In genomic region chr2:131094655-131095281, GRCh38 we compare ENCODE assay signal across 9 cellular contexts. TPM values are rescaled to one million over a fixed set of nuclear protein-coding genes. Genes with fewer than 3 reads are reported as not detected.
A peak's percentile ranks its signal among the peaks of the same experiment; 100 is the strongest.
DNase-seq lines count a peak whose midpoint lies in the region; ATAC-seq lines count a peak whose summit lies in the region.
"Had no signal": no experiment of that assay in that cellular context is flagged by ENCODE, and none has a peak within 500 bp of the region (broad histone marks: within the 10 kb centered on the region; RNA-seq: fewer than 3 reads in every experiment).

No MANE protein-coding gene starts in this region.

- no peaks in the 10 kb centered on the region for H4K20me1 ChIP-seq in GM23248 (ENCODE audit: insufficient read depth)

- H3K27ac ChIP-seq in GM23248 (no peak overlapping the region), mesenchymal stem cell (ENCODE audit: low read length, poor library complexity, severe bottlenecking) (peak overlapping the region; percentile 60)

- peak overlapping the region; percentile 96 for H3K27ac Mint-ChIP-seq in activated T-helper 17 cell treated with anti-CD3 and anti-CD28 coated beads, Interleukin-2, amount 50 U/mL, for 72 hours

- H3K4me1 Mint-ChIP-seq in activated T-helper 17 cell treated with anti-CD3 and anti-CD28 coated beads, Interleukin-2, amount 50 U/mL, for 72 hours, result peaks cover 6% of the 10 kb centered on the region

- no peak overlapping the region for H3K4ac ChIP-seq in mesenchymal stem cell (ENCODE audit: low read depth in 1 of 2, low read length in 2 of 2)

- H2BK12ac ChIP-seq in mesenchymal stem cell (ENCODE audit: low read length in 2 of 2), result no peak overlapping the region

- no peak overlapping the region for H3K23ac ChIP-seq in mesenchymal stem cell (ENCODE audit: low read length in 2 of 2)

- H3K36me3 ChIP-seq in GM23248 (ENCODE audit: low read depth), result no peaks in the 10 kb centered on the region
- peaks cover 0 to 7% of the 10 kb centered on the region in 2 experiments for H3K36me3 ChIP-seq in mesenchymal stem cell (ENCODE audit: control insufficient read depth in 1 of 2, insufficient read depth in 2 of 2, low read depth in 1 of 2, low read length in 2 of 2)

- no peak overlapping the region for H2BK120ac ChIP-seq in mesenchymal stem cell (ENCODE audit: low read depth, low read length)

- no peak overlapping the region for H4K91ac ChIP-seq in mesenchymal stem cell (ENCODE audit: low read length)

- in situ Hi-C loops in GM23248 (cut with MboI), result no loop called here

- no peak overlapping the region for H2BK5ac ChIP-seq in mesenchymal stem cell (ENCODE audit: low read depth, low read length, poor library complexity, severe bottlenecking)

- H3K27me3 ChIP-seq in GM23248 (replicated peaks; ENCODE audit: insufficient read depth) (no peaks in the 10 kb centered on the region), mesenchymal stem cell (ENCODE audit: control insufficient read depth in 1 of 2, insufficient read depth in 1 of 2, low read length in 2 of 2) (no peaks in the 10 kb centered on the region)

- peaks cover 21% of the 10 kb centered on the region for H3K36me3 Mint-ChIP-seq in activated T-helper 17 cell treated with anti-CD3 and anti-CD28 coated beads, Interleukin-2, amount 50 U/mL, for 72 hours (ENCODE audit: low read depth)

- H3K9me2 ChIP-seq in GM23248 (ENCODE audit: insufficient read depth), result no peaks in the 10 kb centered on the region

- H3K79me2 ChIP-seq in GM23248 (ENCODE audit: insufficient read depth), result peaks cover 31% of the 10 kb centered on the region

- H3K9ac ChIP-seq in GM23248, result no peak overlapping the region
- peak overlapping the region; percentile 6 for H3K9ac ChIP-seq in mesenchymal stem cell (ENCODE audit: low read length)

- H3F3A ChIP-seq in GM23248 (ENCODE audit: insufficient read depth), result peaks cover 10% of the 10 kb centered on the region; the same call in 1 of the 2 replicates

- no peaks in the 10 kb centered on the region for H3K27me3 Mint-ChIP-seq in activated T-helper 17 cell treated with anti-CD3 and anti-CD28 coated beads, Interleukin-2, amount 50 U/mL, for 72 hours

- no peaks in the 10 kb centered on the region for H3K9me3 Mint-ChIP-seq in activated T-helper 17 cell treated with anti-CD3 and anti-CD28 coated beads, Interleukin-2, amount 50 U/mL, for 72 hours

- H4K8ac ChIP-seq in mesenchymal stem cell (ENCODE audit: low read length), result no peak overlapping the region

- peak overlapping the region; percentile 88 for H3K4me3 Mint-ChIP-seq in activated T-helper 17 cell treated with anti-CD3 and anti-CD28 coated beads, Interleukin-2, amount 50 U/mL, for 72 hours

- no peak for ATAC-seq in activated T-helper 17 cell treated with anti-CD3 and anti-CD28 coated beads, Interleukin-2, amount 50 U/mL, for 72 hours (replicated peaks)

- no peak overlapping the region for H3K14ac ChIP-seq in mesenchymal stem cell (ENCODE audit: low read length in 2 of 2)

- H3K9me3 ChIP-seq in GM23248 (ENCODE audit: low read depth) (no peaks in the 10 kb centered on the region), mesenchymal stem cell (ENCODE audit: control insufficient read depth, low read length) (no peaks in the 10 kb centered on the region)

- no peak overlapping the region for H2BK15ac ChIP-seq in mesenchymal stem cell (ENCODE audit: low read depth, poor library complexity, severe bottlenecking)

- DNase-seq in COR-L47 (lab: John Stamatoyannopoulos, UW) (peak; percentile 11), GM23248 (peak; percentile 31), mesenchymal stem cell (no peak), SKM-1 (lab: John Stamatoyannopoulos, UW; ENCODE audit: unreplicated experiment) (no peak), dedifferentiated amniotic fluid mesenchymal stem cell (ENCODE audit: extremely low spot score) (no peak), NCI-H187 (lab: John Stamatoyannopoulos, UW) (no peak)
- DNase-seq: effector CD8-positive, alpha-beta T cell; kidney glomerular epithelial cell had no signal

- no peak overlapping the region for H2AK5ac ChIP-seq in mesenchymal stem cell (ENCODE audit: low read length, severe bottlenecking)

- no peak overlapping the region for H3K18ac ChIP-seq in mesenchymal stem cell (ENCODE audit: low read depth in 1 of 2, low read length in 2 of 2)

- H2AFZ ChIP-seq in GM23248, result peak overlapping the region; percentile 98
- no peak overlapping the region for H2AFZ ChIP-seq in mesenchymal stem cell (ENCODE audit: low read depth, low read length)

- 39 to 42% methylated on average over 9 of the region's 9 CpGs for WGBS in GM23248 (ENCODE audit: low coverage in 1 of 2, low lambda C conversion rate in 2 of 2, missing lambda C conversion rate in 2 of 2), 2 experiments
- 88% methylated on average over 6 of the region's 9 CpGs for WGBS in mesenchymal stem cell

- H3K79me1 ChIP-seq in mesenchymal stem cell (replicated peaks; ENCODE audit: low read length, poor library complexity, severe bottlenecking), result no peaks in the 10 kb centered on the region

- H3K4me1 ChIP-seq in GM23248 (ENCODE audit: insufficient read depth), result no peaks in the 10 kb centered on the region; the same call in 1 of the 2 replicates
- H3K4me1 ChIP-seq in mesenchymal stem cell (ENCODE audit: control insufficient read depth, insufficient read depth, low read depth, low read length), result peaks cover 3% of the 10 kb centered on the region

- no peak overlapping the region for H3K4me3 ChIP-seq in GM23248
- H3K4me3 ChIP-seq in mesenchymal stem cell (ENCODE audit: insufficient read depth in 1 of 2, low read depth in 1 of 2, low read length in 2 of 2), result no peak overlapping the region

- no peak overlapping the region for H3K4me2 ChIP-seq in GM23248 (ENCODE audit: unreplicated experiment)
- H3K4me2 ChIP-seq in mesenchymal stem cell (ENCODE audit: low read length, poor library complexity, severe bottlenecking), result no peak overlapping the region

RNA-seq across cellular contexts. Expression of gene FAM168B, which starts 1.5 kb away (rescaled TPM):
- 118 and 125 TPM in 2 replicates for total RNA-seq in GM23248 (2014; rRNA removed; shearing (Covaris generic))
- polyA plus RNA-seq in GM23248 (2016; fragmentation: Nextera tagmentation; extraction: Ambion mirVana), result 47.2 and 47.6 TPM in 2 replicates
- 10 to 100 TPM; 69.2 to 77.1 TPM for total RNA-seq in activated T-helper 17 cell treated with anti-CD3 and anti-CD28 coated beads, Interleukin-2, amount 50 U/mL, for 72 hours
- polyA plus RNA-seq in mesenchymal stem cell (2013, experiment 1 of 2), result 108 TPM
- polyA plus RNA-seq in mesenchymal stem cell (2013, experiment 2 of 2), result 105 TPM

RNA-seq across cellular contexts. Expression of gene PLEKHB2, which starts 10.4 kb away (rescaled TPM):
- 75.8 and 94.7 TPM in 2 replicates for total RNA-seq in GM23248 (2014; rRNA removed; shearing (Covaris generic))
- polyA plus RNA-seq in GM23248 (2016; fragmentation: Nextera tagmentation; extraction: Ambion mirVana), result 70.7 and 71.7 TPM in 2 replicates
- 10 to 100 TPM; 59.8 to 64.5 TPM for total RNA-seq in activated T-helper 17 cell treated with anti-CD3 and anti-CD28 coated beads, Interleukin-2, amount 50 U/mL, for 72 hours
- 58.0 TPM for polyA plus RNA-seq in mesenchymal stem cell (2013, experiment 1 of 2)
- 59.1 TPM for polyA plus RNA-seq in mesenchymal stem cell (2013, experiment 2 of 2)

Comparison
In these comparisons a context has a peak if more than half of its experiments do, and no peak if none do; other contexts are left out.
1. DNase-seq: peak in COR-L47 (single experiment) and GM23248 (single experiment); none in mesenchymal stem cell (single experiment), SKM-1 (single experiment), dedifferentiated amniotic fluid mesenchymal stem cell (single experiment) and NCI-H187 (0 of 2).